Comparison of ENCODE assay signal across 22 cellular contexts in the genomic region with DNA sequence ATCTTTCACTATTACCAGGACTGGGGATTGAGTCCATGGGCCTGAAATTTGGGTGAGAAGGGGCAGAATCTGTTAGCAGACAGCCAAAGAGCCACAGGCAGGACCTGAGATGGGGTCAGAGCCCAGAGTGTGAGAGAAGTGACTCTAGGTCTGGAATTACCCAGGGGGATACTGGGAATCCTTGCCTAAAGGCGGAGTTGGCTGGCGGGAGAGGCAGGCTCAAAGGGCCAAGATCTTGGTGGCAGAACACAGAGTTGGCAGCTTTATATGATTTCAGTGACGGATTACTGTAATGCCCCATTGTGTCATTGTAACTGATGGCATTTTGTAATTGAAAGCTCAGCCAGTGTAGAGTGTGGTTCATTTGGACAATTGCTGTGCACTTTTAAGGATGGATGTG.
A peak's percentile ranks its signal among the peaks of the same experiment; 100 is the strongest.
DNase-seq lines count a peak whose midpoint lies in the region; ATAC-seq and TF ChIP-seq lines count a peak whose summit lies in the region.
"Had no signal": no experiment of that assay in that cellular context is flagged by ENCODE, and none has a peak within 500 bp of the region (broad histone marks: within the 10 kb centered on the region; RNA-seq: fewer than 3 reads in every experiment).

No MANE protein-coding gene starts in this region.

- H3K79me2 ChIP-seq in GM23338 (replicated peaks; ENCODE audit: insufficient read depth) (no peaks in the 10 kb centered on the region), mesendoderm (ENCODE audit: control insufficient read depth, insufficient read depth, low read length) (no peaks in the 10 kb centered on the region), OCI-LY7 (ENCODE audit: insufficient read depth, low read depth, low read length) (no peaks in the 10 kb centered on the region)

- no peaks in the 10 kb centered on the region for H3K27me3 ChIP-seq in GM23338 (ENCODE audit: insufficient read depth)
- H3K27me3 ChIP-seq in endodermal cell (ENCODE audit: control insufficient read depth, insufficient read depth, low read length, poor library complexity, severe bottlenecking): no peaks in the 10 kb centered on the region
- H3K27me3 ChIP-seq in mesendoderm (ENCODE audit: insufficient read depth, low read length, poor library complexity): no peaks in the 10 kb centered on the region
- H3K27me3 ChIP-seq: BLaER1 treated with 17β-estradiol and CSF1 and Interleukin-3, amounts not matched to agents 10 nM and 100 nM had no signal

- H3K4me3 Mint-ChIP-seq in GM23338 (no peak overlapping the region), endodermal cell (no peak overlapping the region)
- H3K4me3 Mint-ChIP-seq: CD4-positive, alpha-beta T cell had no signal

- H3K9me3 ChIP-seq in HEK293 (ENCODE audit: control insufficient read depth, insufficient read depth, low read depth, low read length) (no peaks in the 10 kb centered on the region), endodermal cell (ENCODE audit: control insufficient read depth, low read length) (no peaks in the 10 kb centered on the region), OCI-LY7 (ENCODE audit: low read length) (no peaks in the 10 kb centered on the region)
- H3K9me3 ChIP-seq: A549 had no signal

- CTCF ChIA-PET in HEK293 (lab: Yijun Ruan, JAX): no interaction called here
- CTCF ChIA-PET in OCI-LY7 (lab: Charles Lee; ENCODE audit: unreplicated experiment): no interaction called here

- no peaks in the 10 kb centered on the region for H3K9me2 ChIP-seq in GM23338 (ENCODE audit: insufficient read depth)
- no peaks in the 10 kb centered on the region for H3K9me2 ChIP-seq in OCI-LY7 (ENCODE audit: insufficient read depth, low read length)

- TF ChIP-seq CTCF in GM23338 (conservative IDR thresholded peaks at IDR 0.05; ENCODE audit: low read depth in 2 of 2) (no peak; a peak in 1 of 4 replicates), HEK293 (tag by site-specific recombination; IDR thresholded peaks at IDR 0.05) (no peak), endodermal cell (conservative IDR thresholded peaks at IDR 0.05) (no peak), OCI-LY7 (conservative IDR thresholded peaks at IDR 0.05; ENCODE audit: low read length) (no peak)

- H3K27ac Mint-ChIP-seq in GM23338 (peak overlapping the region; percentile 26; the same call in 1 of the 2 replicates), endodermal cell (no peak overlapping the region)
- H3K27ac Mint-ChIP-seq: CD4-positive, alpha-beta T cell had no signal

- no peak overlapping the region for H3K4me3 ChIP-seq in GM23338
- H3K4me3 ChIP-seq in HEK293 (ENCODE audit: low read depth, low read length): no peak overlapping the region
- no peak overlapping the region for H3K4me3 ChIP-seq in endodermal cell (ENCODE audit: low read length)
- H3K4me3 ChIP-seq in mesendoderm (ENCODE audit: low read length): no peak overlapping the region
- no peak overlapping the region for H3K4me3 ChIP-seq in OCI-LY7 (ENCODE audit: low read depth, low read length, poor library complexity, severe bottlenecking)
- H3K4me3 ChIP-seq: A549; BLaER1 treated with 17β-estradiol and CSF1 and Interleukin-3, amounts not matched to agents 10 nM and 100 nM had no signal

- peak overlapping the region; percentile 39 for H2AK5ac ChIP-seq in mesendoderm (ENCODE audit: low read length)

- H3K4me1 ChIP-seq in GM23338 (ENCODE audit: insufficient read depth) (peaks cover 5% of the 10 kb centered on the region; the same call in 1 of the 2 replicates), HEK293 (ENCODE audit: control insufficient read depth, insufficient read depth, low read length) (no peaks in the 10 kb centered on the region), endodermal cell (ENCODE audit: control insufficient read depth, insufficient read depth, low read length) (no peaks in the 10 kb centered on the region), mesendoderm (ENCODE audit: control insufficient read depth, low read depth, low read length) (no peaks in the 10 kb centered on the region), OCI-LY7 (ENCODE audit: insufficient read depth, low read length, poor library complexity, severe bottlenecking) (peaks cover 16% of the 10 kb centered on the region)
- H3K4me1 ChIP-seq: A549 had no signal

- no peak overlapping the region for H3K27ac ChIP-seq in GM23338 (ENCODE audit: low read depth)
- H3K27ac ChIP-seq in HEK293 (ENCODE audit: extremely low read depth, low read depth, low read length): no peak overlapping the region
- no peak overlapping the region for H3K27ac ChIP-seq in endodermal cell (ENCODE audit: low read depth, low read length)
- no peak overlapping the region for H3K27ac ChIP-seq in mesendoderm (ENCODE audit: low read depth, low read length)
- no peak overlapping the region for H3K27ac ChIP-seq in OCI-LY7 (ENCODE audit: low read depth, low read length, poor library complexity, severe bottlenecking)
- H3K27ac ChIP-seq: A549; BLaER1 treated with 17β-estradiol and CSF1 and Interleukin-3, amounts not matched to agents 10 nM and 100 nM; RWPE1 had no signal

- H3K9ac ChIP-seq in endodermal cell (ENCODE audit: extremely low read depth, low read length, poor library complexity, severe bottlenecking) (no peak overlapping the region), mesendoderm (ENCODE audit: low read length) (no peak overlapping the region)
- H3K9ac ChIP-seq: BLaER1 treated with 17β-estradiol and CSF1 and Interleukin-3, amounts not matched to agents 10 nM and 100 nM had no signal

- no peak overlapping the region for H4K5ac ChIP-seq in mesendoderm (ENCODE audit: low read length)

- H3K4ac ChIP-seq in mesendoderm (ENCODE audit: low read depth, low read length): no peak overlapping the region

- H3K27me3 Mint-ChIP-seq in GM23338 (ENCODE audit: insufficient read depth, low read depth, poor library complexity): peaks cover 16% of the 10 kb centered on the region
- peaks cover 2% of the 10 kb centered on the region for H3K27me3 Mint-ChIP-seq in endodermal cell (ENCODE audit: insufficient read depth)
- H3K27me3 Mint-ChIP-seq: CD4-positive, alpha-beta T cell had no signal

- 0 out of 2 replicates have a peak, but pooled peaks cover 5% of the 10 kb centered on the region for H3F3A ChIP-seq in GM23338 (replicated peaks; ENCODE audit: low read depth)

- H3K36me3 Mint-ChIP-seq in GM23338 (ENCODE audit: low read depth): peaks cover 5% of the 10 kb centered on the region; the same call in 2 of the 3 replicates
- no peaks in the 10 kb centered on the region for H3K36me3 Mint-ChIP-seq in endodermal cell (ENCODE audit: low read depth)

- 87 to 100% methylated on average over 1 to 3 of the region's 3 CpGs for WGBS in endodermal cell (ENCODE audit: insufficient coverage in 1 of 2, insufficient read length in 1 of 2), 2 experiments
- no CpG with 5 or more reads among the region's 3 CpGs for WGBS in mesendoderm (ENCODE audit: extremely low coverage, insufficient coverage, low lambda C conversion rate)

- H3K4me2 ChIP-seq in GM23338 (no peak overlapping the region), mesendoderm (ENCODE audit: low read length) (no peak overlapping the region), OCI-LY7 (ENCODE audit: low read length) (no peak overlapping the region)
- H3K4me2 ChIP-seq: A549; BLaER1 treated with 17β-estradiol and CSF1 and Interleukin-3, amounts not matched to agents 10 nM and 100 nM had no signal

- intact Hi-C loops in OCI-LY7 (cut with micrococcal nuclease; ENCODE audit: unreplicated experiment): no loop called here

- no TSS peak for BruUV-seq in OCI-LY7 (replicated peaks; lab: Mats Ljungman, UMichigan)

- ATAC-seq in GM23338 (no peak), esophagus mucosa (no peak)
- ATAC-seq: A549, Panc1 had no signal

- H3K18ac ChIP-seq in mesendoderm (ENCODE audit: low read length): no peak overlapping the region

- H2BK5ac ChIP-seq in mesendoderm (ENCODE audit: low read length): no peak overlapping the region

- peaks cover 7% of the 10 kb centered on the region; the same call in 2 of the 3 replicates for H3K9me3 Mint-ChIP-seq in GM23338
- H3K9me3 Mint-ChIP-seq in endodermal cell: no peaks in the 10 kb centered on the region
- H3K9me3 Mint-ChIP-seq: CD4-positive, alpha-beta T cell had no signal

- H3K79me1 ChIP-seq in mesendoderm (ENCODE audit: low read length): no peaks in the 10 kb centered on the region

- H3K36me3 ChIP-seq in GM23338 (ENCODE audit: insufficient read depth): no peaks in the 10 kb centered on the region
- no peaks in the 10 kb centered on the region for H3K36me3 ChIP-seq in HEK293 (ENCODE audit: control insufficient read depth in 2 of 2, insufficient read depth in 1 of 2, low read length in 2 of 2)
- no peaks in the 10 kb centered on the region for H3K36me3 ChIP-seq in endodermal cell (ENCODE audit: control insufficient read depth, insufficient read depth, low read length)
- H3K36me3 ChIP-seq in mesendoderm (ENCODE audit: control insufficient read depth, insufficient read depth, low read length): no peaks in the 10 kb centered on the region
- H3K36me3 ChIP-seq in OCI-LY7 (ENCODE audit: insufficient read depth, low read length): no peaks in the 10 kb centered on the region
- H3K36me3 ChIP-seq: BLaER1 treated with 17β-estradiol and CSF1 and Interleukin-3, amounts not matched to agents 10 nM and 100 nM had no signal

- H2BK15ac ChIP-seq in mesendoderm (replicated peaks; ENCODE audit: low read depth): no peak overlapping the region

- H3K4me1 Mint-ChIP-seq in GM23338: peaks cover 16% of the 10 kb centered on the region
- peaks cover 10% of the 10 kb centered on the region for H3K4me1 Mint-ChIP-seq in endodermal cell

- H4K20me1 ChIP-seq in GM23338 (replicated peaks; ENCODE audit: insufficient read depth) (no peaks in the 10 kb centered on the region), OCI-LY7 (ENCODE audit: insufficient read depth, low read length) (no peaks in the 10 kb centered on the region)
- H4K20me1 ChIP-seq: BLaER1 treated with 17β-estradiol and CSF1 and Interleukin-3, amounts not matched to agents 10 nM and 100 nM had no signal

- H2AFZ ChIP-seq in GM23338 (no peak overlapping the region), OCI-LY7 (ENCODE audit: low read length) (no peak overlapping the region)

- H2BK120ac ChIP-seq in mesendoderm (ENCODE audit: low read depth, low read length): no peak overlapping the region

- DNase-seq in GM23338 (ENCODE audit: low spot score) (no peak), endodermal cell (peak; percentile 50), mesendoderm (no peak), OCI-LY7 (ENCODE audit: low spot score) (no peak), GM19240 (ENCODE audit: insufficient read length, low spot score) (no peak), NCI-H2227 (lab: John Stamatoyannopoulos, UW; ENCODE audit: unreplicated experiment) (no peak)
- DNase-seq: AML-193; CD4-positive, alpha-beta T cell; HCEC 1CT; NCI-H1092 treated with DMSO at 0.1 percent for 48 hours; NCI-H146; NCI-H1930; NCI-H2107; NCI-H2227 treated with DMSO at 0.1 percent for 48 hours; NCI-H526 treated with DMSO at 0.1 percent for 48 hours; SHP77 treated with DMSO at 0.1 percent for 48 hours had no signal

- POLR2A ChIA-PET in HEK293 (lab: Yijun Ruan, JAX) (no interaction called here), OCI-LY7 (lab: Charles Lee) (no interaction called here)

- peak overlapping the region; percentile 11 for H3K56ac ChIP-seq in mesendoderm (ENCODE audit: low read length)

- H4K8ac ChIP-seq in mesendoderm (ENCODE audit: low read depth, low read length): no peak overlapping the region

- H3K23ac ChIP-seq in mesendoderm (ENCODE audit: low read length): no peak overlapping the region

TF ChIP-seq in GM23338, 12 proteins besides CTCF, POLR2A, EP300 and RAD21 (continues in another document):
- no peak for TF ChIP-seq EZH2phosphoT487 (IDR thresholded peaks at IDR 0.05; ENCODE audit: unreplicated experiment)
